In the genomic region with DNA sequence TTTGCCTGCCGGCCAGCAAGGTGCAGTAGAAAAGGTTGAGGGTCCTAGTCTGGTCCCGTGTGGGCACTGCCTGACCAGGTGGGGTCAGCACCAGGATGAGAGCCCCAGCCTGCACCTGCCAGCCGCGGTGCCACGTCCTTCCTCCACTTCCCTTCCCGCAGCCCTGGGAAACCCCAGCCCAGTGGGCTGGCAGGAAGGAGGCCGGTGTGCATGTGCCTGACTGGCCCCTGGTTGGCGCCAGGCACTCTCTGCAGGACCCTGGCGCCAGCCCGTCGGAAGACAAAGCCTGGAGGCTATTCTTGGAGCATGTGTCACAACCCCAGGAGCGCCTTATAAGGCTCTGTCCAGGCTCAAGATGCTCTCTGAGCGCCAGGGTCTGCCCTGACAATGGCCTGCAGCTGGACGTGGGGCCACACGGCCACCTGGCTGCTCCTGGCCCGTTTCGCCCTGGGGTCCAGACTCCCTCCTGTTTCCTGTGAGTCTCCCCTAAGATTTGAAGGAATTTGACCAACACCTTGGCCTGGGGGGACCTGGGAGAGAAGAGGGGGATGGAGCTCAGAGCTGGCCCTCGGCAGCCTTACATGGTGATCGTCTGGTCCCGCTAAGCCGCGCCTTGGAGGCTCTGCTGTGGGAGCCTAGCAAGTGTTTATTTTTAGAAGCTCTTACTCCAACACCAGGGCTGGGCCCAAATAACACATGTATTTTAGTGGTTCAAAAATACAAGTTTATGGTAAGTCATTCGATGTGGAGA, we compare ENCODE assay signal across 9 cellular contexts. TPM values are rescaled to one million over a fixed set of nuclear protein-coding genes. Genes with fewer than 3 reads are reported as not detected.
DNase-seq lines count a peak whose midpoint lies in the region; ATAC-seq and TF ChIP-seq lines count a peak whose summit lies in the region.
"Had no signal": no experiment of that assay in that cellular context is flagged by ENCODE, and none has a peak within 500 bp of the region (broad histone marks: within the 10 kb centered on the region; RNA-seq: fewer than 3 reads in every experiment).

No MANE protein-coding gene starts in this region.

- H3K27ac Mint-ChIP-seq in Calu3 (ENCODE audit: unreplicated experiment) = peak overlapping the region; percentile 98
- no peak overlapping the region for H3K27ac Mint-ChIP-seq in stimulated activated effector memory CD8-positive, alpha-beta T cell treated with anti-CD3 and anti-CD28 coated beads, Interleukin-12 subunit alpha, Interleukin-12 subunit beta, amount 100 ng/mL, for 72 hours

- H3K27me3 ChIP-seq in heart right ventricle = no peaks in the 10 kb centered on the region

- H3K4me1 Mint-ChIP-seq in Calu3 (ENCODE audit: low read depth, unreplicated experiment) = peaks cover 10% of the 10 kb centered on the region
- H3K4me1 Mint-ChIP-seq in stimulated activated effector memory CD8-positive, alpha-beta T cell treated with anti-CD3 and anti-CD28 coated beads, Interleukin-12 subunit alpha, Interleukin-12 subunit beta, amount 100 ng/mL, for 72 hours = peaks cover 9% of the 10 kb centered on the region

- no peaks in the 10 kb centered on the region for H3K9me3 ChIP-seq in heart right ventricle

- peak; percentile 17 for DNase-seq in Calu3
- DNase-seq in heart right ventricle = peak; percentile 68 to 76
- peak; percentile 72 for DNase-seq in pulmonary artery endothelial cell (ENCODE audit: low read depth, low spot score)
- no peak for DNase-seq in stimulated activated CD4-positive, alpha-beta T cell treated with anti-CD3 and anti-CD28 coated beads, Interleukin-1b, Interleukin-23, amount 100 ng/mL, for 48 hours
- no peak for DNase-seq in NCI-H2081 (lab: John Stamatoyannopoulos, UW)
- no peak for DNase-seq in stimulated activated effector memory CD8-positive, alpha-beta T cell treated with anti-CD3 and anti-CD28 coated beads, Interleukin-12 subunit alpha, Interleukin-12 subunit beta, amount 100 ng/mL, for 72 hours (ENCODE audit: low spot score in 2 of 2)
- DNase-seq in kidney tubule cell (ENCODE audit: low spot score) = no peak
- DNase-seq: mesendoderm had no signal

- H3K4me3 Mint-ChIP-seq in Calu3 (ENCODE audit: low read depth, unreplicated experiment) = peak overlapping the region; percentile 55
- H3K4me3 Mint-ChIP-seq in stimulated activated effector memory CD8-positive, alpha-beta T cell treated with anti-CD3 and anti-CD28 coated beads, Interleukin-12 subunit alpha, Interleukin-12 subunit beta, amount 100 ng/mL, for 72 hours = no peak overlapping the region

- H3K27ac ChIP-seq in heart right ventricle = peak overlapping the region; percentile 78 to 94 (median 85)

- no peaks in the 10 kb centered on the region for H3K27me3 Mint-ChIP-seq in Calu3 (ENCODE audit: unreplicated experiment)

- no peaks in the 10 kb centered on the region for H3K9me3 Mint-ChIP-seq in Calu3 (ENCODE audit: low read depth, unreplicated experiment)
- H3K9me3 Mint-ChIP-seq in stimulated activated effector memory CD8-positive, alpha-beta T cell treated with anti-CD3 and anti-CD28 coated beads, Interleukin-12 subunit alpha, Interleukin-12 subunit beta, amount 100 ng/mL, for 72 hours = no peaks in the 10 kb centered on the region

- ATAC-seq in SK-N-SH treated with all-trans-retinoic acid at 6 μM for 48 hours (peak; percentile 88), heart right ventricle (peak; percentile 71 to 88 (median 84))
- no peak for ATAC-seq in stimulated activated effector memory CD8-positive, alpha-beta T cell treated with anti-CD3 and anti-CD28 coated beads, Interleukin-12 subunit alpha, Interleukin-12 subunit beta, amount 100 ng/mL, for 72 hours

- CTCF ChIA-PET in Calu3 (lab: Charles Lee) = interaction anchor here (0.8 kb wide), 1 partner anchor 10 kb away, joined by 3 read pairs; no protein-coding TSS in a partner anchor

- no TSS peak for BruUV-seq in Calu3 (replicated peaks; lab: Mats Ljungman, UMichigan)

- no peak overlapping the region for H3K4me3 ChIP-seq in heart right ventricle

- H3K36me3 Mint-ChIP-seq in Calu3 (ENCODE audit: insufficient read depth, unreplicated experiment) = peaks cover 18% of the 10 kb centered on the region
- H3K36me3 Mint-ChIP-seq in stimulated activated effector memory CD8-positive, alpha-beta T cell treated with anti-CD3 and anti-CD28 coated beads, Interleukin-12 subunit alpha, Interleukin-12 subunit beta, amount 100 ng/mL, for 72 hours = no peaks in the 10 kb centered on the region

- intact Hi-C loops in Calu3 (cut with micrococcal nuclease; ENCODE audit: unreplicated experiment) (no loop called here), heart right ventricle (cut with DNase I) (loop anchor here in 5 of 10 donors (1.0 to 5.0 kb wide), 4 partner anchors 33 to 45 kb away; no protein-coding TSS in a partner anchor)

- H3K36me3 ChIP-seq in heart right ventricle = no peaks in the 10 kb centered on the region

- peaks cover 34 to 65% (median 46%) of the 10 kb centered on the region in 9 donors for H3K4me1 ChIP-seq in heart right ventricle

- WGBS in heart right ventricle, 2 donors = 39 to 40% methylated on average over 23 of the region's 23 CpGs

- TF ChIP-seq CTCF in Calu3 (IDR thresholded peaks at IDR 0.05; ENCODE audit: unreplicated experiment) = no peak
- peak in 5 of 9 donors; percentile 18 to 49 (median 28) for TF ChIP-seq CTCF in heart right ventricle (IDR thresholded peaks at IDR 0.05)

TF ChIP-seq in SK-N-SH treated with all-trans-retinoic acid at 6 μM for 48 hours, 23 proteins besides CTCF, POLR2A, EP300 and RAD21:
- 0 out of 2 replicates have a peak, but pooled peaks have one; percentile 31 for TF ChIP-seq ZC3H10 (CRISPR knock-in tag; IDR thresholded peaks at IDR 0.05)
- no peak for TF ChIP-seq CSDC2 (CRISPR knock-in tag; IDR thresholded peaks at IDR 0.05)

RNA-seq across cellular contexts. Expression of a gene that starts 31.9 kb away (rescaled TPM):
- total RNA-seq in Calu3 (2022) (31.4 and 32.9 TPM in 2 replicates), heart right ventricle (10 to 100 TPM; 12.7 to 20.4 (median 16.3) TPM), pulmonary artery endothelial cell (21.5 and 25.5 TPM in 2 replicates)
- polyA plus RNA-seq in heart right ventricle = 10 to 100 TPM; 18.9 to 20.6 TPM

Comparison
In these comparisons a context has a peak if more than half of its experiments do, and no peak if none do; other contexts are left out.
1. DNase-seq: peak in Calu3 (single experiment), heart right ventricle (2 of 2) and pulmonary artery endothelial cell (single experiment); none in stimulated activated CD4-positive, alpha-beta T cell treated with anti-CD3 and anti-CD28 coated beads, Interleukin-1b, Interleukin-23, amount 100 ng/mL, for 48 hours (single experiment), NCI-H2081 (0 of 2), stimulated activated effector memory CD8-positive, alpha-beta T cell treated with anti-CD3 and anti-CD28 coated beads, Interleukin-12 subunit alpha, Interleukin-12 subunit beta, amount 100 ng/mL, for 72 hours (0 of 2) and kidney tubule cell (single experiment).